ENCODE assay signal across 1 cellular context in genomic region chr17:63741251-63742049, GRCh38.
A peak's percentile ranks its signal among the peaks of the same experiment; 100 is the strongest.
TF ChIP-seq lines count a peak whose summit lies in the region.

TSS of gene STRADA (minus strand) at chr17:63741799. CDS start at chr17:63728369, 13,430 bp downstream.

TF ChIP-seq in HepG2, 621 proteins besides CTCF, POLR2A, EP300 and RAD21 (continued from another document and continues in another):
- TF ChIP-seq ZNF329 (CRISPR knock-in tag; IDR thresholded peaks at IDR 0.05; ENCODE audit: low read depth) (no peak), KLF11 (CRISPR knock-in tag; IDR thresholded peaks at IDR 0.05) (0 out of 2 replicates have a peak, but pooled peaks have one; percentile 54), MAFG (CRISPR knock-in tag; IDR thresholded peaks at IDR 0.05) (no peak), HDAC6 (IDR thresholded peaks at IDR 0.05; ENCODE audit: low read depth, low read length) (no peak), ZSCAN9 (CRISPR knock-in tag; IDR thresholded peaks at IDR 0.05; ENCODE audit: borderline replicate concordance) (peak; percentile 72), PHB2 (IDR thresholded peaks at IDR 0.05; ENCODE audit: partially characterized antibody) (no peak), POLR2G (IDR thresholded peaks at IDR 0.05; ENCODE audit: low read depth, low read length) (peak; percentile 91; the same call in 1 of the 2 replicates), SRSF9 (IDR thresholded peaks at IDR 0.05; ENCODE audit: borderline replicate concordance, insufficient read depth, low read depth, low read length, poor library complexity, severe bottlenecking) (no peak), IRF1 (CRISPR knock-in tag; IDR thresholded peaks at IDR 0.05; ENCODE audit: low read depth) (no peak), EEA1 (CRISPR knock-in tag; IDR thresholded peaks at IDR 0.05; ENCODE audit: borderline replicate concordance) (no peak), NCOA5 (CRISPR knock-in tag; IDR thresholded peaks at IDR 0.05) (no peak), HNRNPH1 (optimal IDR thresholded peaks at IDR 0.05; ENCODE audit: low read depth, low read length) (no peak), TRIM24 (CRISPR knock-in tag; IDR thresholded peaks at IDR 0.05) (no peak), ZBTB46 (CRISPR knock-in tag; IDR thresholded peaks at IDR 0.05; ENCODE audit: borderline replicate concordance) (peak; percentile 29; the same call in 1 of the 2 replicates), BATF2 (CRISPR knock-in tag; IDR thresholded peaks at IDR 0.05) (0 out of 2 replicates have a peak, but pooled peaks have one; percentile 53), ZNF225 (CRISPR knock-in tag; IDR thresholded peaks at IDR 0.05) (no peak), ZBTB39 (CRISPR knock-in tag; IDR thresholded peaks at IDR 0.05) (no peak; the same call in 1 of the 2 replicates), BRD4 (CRISPR knock-in tag; IDR thresholded peaks at IDR 0.05) (peak; percentile 74), KDM4B (CRISPR knock-in tag; IDR thresholded peaks at IDR 0.05) (peak; percentile 59), BORCS8-MEF2B (CRISPR knock-in tag; IDR thresholded peaks at IDR 0.05) (peak; percentile 63), HNF1A (IDR thresholded peaks at IDR 0.05; ENCODE audit: low read depth) (no peak), HNF1A (CRISPR knock-in tag; IDR thresholded peaks at IDR 0.05; ENCODE audit: borderline replicate concordance) (no peak; the same call in 1 of the 2 replicates), DDIT3 (CRISPR knock-in tag; IDR thresholded peaks at IDR 0.05) (no peak), PRMT3 (CRISPR knock-in tag; IDR thresholded peaks at IDR 0.05; ENCODE audit: borderline replicate concordance, low read depth) (no peak; the same call in 1 of the 2 replicates), ZNF296 (CRISPR knock-in tag; conservative IDR thresholded peaks at IDR 0.05) (no peak; the same call in 1 of the 2 replicates), NFIC (IDR thresholded peaks at IDR 0.05; ENCODE audit: low read length) (no peak), TARDBP (CRISPR knock-in tag; IDR thresholded peaks at IDR 0.05) (peak; percentile 85), CSRNP2 (CRISPR knock-in tag; conservative IDR thresholded peaks at IDR 0.05; ENCODE audit: low read depth) (no peak), ZNF574 (CRISPR knock-in tag; IDR thresholded peaks at IDR 0.05) (peak; percentile 76), ZNF558 (CRISPR knock-in tag; IDR thresholded peaks at IDR 0.05; ENCODE audit: borderline replicate concordance) (peak; percentile 84), ZFY (CRISPR knock-in tag; IDR thresholded peaks at IDR 0.05) (peak; percentile 96), MTF1 (CRISPR knock-in tag; IDR thresholded peaks at IDR 0.05) (no peak; the same call in 1 of the 2 replicates), SMYD3 (CRISPR knock-in tag; IDR thresholded peaks at IDR 0.05) (peak; percentile 58), ZSCAN29 (CRISPR knock-in tag; conservative IDR thresholded peaks at IDR 0.05) (peak; percentile 11; the same call in 1 of the 2 replicates), RAD51 (IDR thresholded peaks at IDR 0.05; ENCODE audit: borderline replicate concordance) (no peak), XRCC5 (optimal IDR thresholded peaks at IDR 0.05; ENCODE audit: low read length) (peak; percentile 71), PHF5A (CRISPR knock-in tag; IDR thresholded peaks at IDR 0.05; ENCODE audit: low read depth, unreplicated experiment) (no peak), ZNF256 (CRISPR knock-in tag; conservative IDR thresholded peaks at IDR 0.05) (peak; percentile 65; the same call in 1 of the 2 replicates), PRDM10 (CRISPR knock-in tag; IDR thresholded peaks at IDR 0.05; ENCODE audit: low read depth) (no peak), ISX (CRISPR knock-in tag; conservative IDR thresholded peaks at IDR 0.05) (peak; percentile 62; the same call in 1 of the 2 replicates), ARNT (IDR thresholded peaks at IDR 0.05) (no peak), ZNF432 (CRISPR knock-in tag; IDR thresholded peaks at IDR 0.05; ENCODE audit: borderline replicate concordance) (no peak), ELF3 (CRISPR knock-in tag; IDR thresholded peaks at IDR 0.05) (peak; percentile 96), CEBPG (CRISPR knock-in tag; IDR thresholded peaks at IDR 0.05) (peak; percentile 54; the same call in 1 of the 2 replicates), FOXM1 (CRISPR knock-in tag; IDR thresholded peaks at IDR 0.05) (no peak), ZNF263 (CRISPR knock-in tag; IDR thresholded peaks at IDR 0.05) (peak; percentile 86), ZNF335 (CRISPR knock-in tag; IDR thresholded peaks at IDR 0.05) (peak; percentile 99), ZNF605 (CRISPR knock-in tag; IDR thresholded peaks at IDR 0.05) (peak; percentile 76)
